ENCODE assay signal across 2 cellular contexts in genomic region chr7:129959480-129960332, GRCh38.
TF ChIP-seq lines count a peak whose summit lies in the region.

No MANE protein-coding gene starts in this region.

TF ChIP-seq in GM23338, 12 proteins besides CTCF, POLR2A, EP300 and RAD21:
- no peak for TF ChIP-seq REST (IDR thresholded peaks at IDR 0.05; ENCODE audit: unreplicated experiment)

TF ChIP-seq in H1, 55 proteins besides CTCF, POLR2A, EP300 and RAD21:
- TF ChIP-seq TAF1 (IDR thresholded peaks at IDR 0.05; ENCODE audit: low read depth, low read length) = no peak
- TF ChIP-seq ZNF274 (IDR thresholded peaks at IDR 0.05; ENCODE audit: borderline replicate concordance, extremely low read depth, low read length) = no peak
- TF ChIP-seq NANOG (IDR thresholded peaks at IDR 0.05; ENCODE audit: insufficient read depth, low read depth, low read length, poor library complexity, severe bottlenecking) = no peak
- TF ChIP-seq BCL11A (IDR thresholded peaks at IDR 0.05; ENCODE audit: low read depth in 2 of 2, low read length in 2 of 2) = no peak
- TF ChIP-seq GTF2F1 (IDR thresholded peaks at IDR 0.05; ENCODE audit: borderline replicate concordance, low read depth, low read length) = no peak
- TF ChIP-seq TBP (IDR thresholded peaks at IDR 0.05; ENCODE audit: low read depth, low read length) = no peak
- no peak for TF ChIP-seq KDM5A (IDR thresholded peaks at IDR 0.05; ENCODE audit: low read length)
- TF ChIP-seq FOSL1 (IDR thresholded peaks at IDR 0.05; ENCODE audit: insufficient read depth, low read depth, low read length) = no peak
- no peak for TF ChIP-seq TCF12 (IDR thresholded peaks at IDR 0.05; ENCODE audit: low read depth, low read length)
- no peak for TF ChIP-seq RNF2 (IDR thresholded peaks at IDR 0.05; ENCODE audit: borderline replicate concordance, low read depth, low read length, missing control alignments, poor library complexity, severe bottlenecking)
- TF ChIP-seq JUND (IDR thresholded peaks at IDR 0.05; ENCODE audit: low read length) = no peak
- TF ChIP-seq RBBP5 (IDR thresholded peaks at IDR 0.05; ENCODE audit: borderline replicate concordance, low read depth, low read length) = no peak
- TF ChIP-seq YY1 (IDR thresholded peaks at IDR 0.05; ENCODE audit: low read depth, low read length) = no peak
- TF ChIP-seq SRF (IDR thresholded peaks at IDR 0.05; ENCODE audit: low read depth, low read length) = no peak
